Comparison of ENCODE assay signal across 7 cellular contexts in genomic region chr16:3282103-3282746, GRCh38. TPM values are rescaled to one million over a fixed set of nuclear protein-coding genes. Genes with fewer than 3 reads are reported as not detected.
DNase-seq lines count a peak whose midpoint lies in the region; ATAC-seq and TF ChIP-seq lines count a peak whose summit lies in the region.

No MANE protein-coding gene starts in this region.

- H3K9me3 ChIP-seq in SJSA1 (replicated peaks) (no peaks in the 10 kb centered on the region; the same call in 1 of the 2 replicates), endocrine pancreas (ENCODE audit: control insufficient read depth, low read length) (no peaks in the 10 kb centered on the region), muscle layer of duodenum (ENCODE audit: control insufficient read depth in 1 of 2, low read length in 2 of 2) (peaks cover 0 to 11% of the 10 kb centered on the region in 2 donors)

- H3K27me3 ChIP-seq in SJSA1 (replicated peaks), result no peaks in the 10 kb centered on the region
- no peaks in the 10 kb centered on the region for H3K27me3 ChIP-seq in endocrine pancreas (ENCODE audit: control insufficient read depth, insufficient read depth, low read length)
- no peaks in the 10 kb centered on the region for H3K27me3 ChIP-seq in muscle layer of duodenum (ENCODE audit: low read depth, low read length)

- ATAC-seq in GM21825 (IDR thresholded peaks at IDR 0.05; ENCODE audit: unreplicated experiment), result peak; percentile 23

- DNase-seq in GM12865 (ENCODE audit: low read depth), result no peak
- DNase-seq in SJSA1 (ENCODE audit: low read depth in 1 of 2, low spot score in 2 of 2), result peak; percentile 75 to 91
- DNase-seq in foreskin melanocyte, result no peak

- H3K27ac Mint-ChIP-seq in IgD-negative memory B cell, result peak overlapping the region; percentile 91 to 98 (median 91)

- peaks cover 12% of the 10 kb centered on the region for H3K4me1 ChIP-seq in SJSA1 (replicated peaks)
- peaks cover 4% of the 10 kb centered on the region for H3K4me1 ChIP-seq in endocrine pancreas (ENCODE audit: control insufficient read depth, insufficient read depth, low read length)
- H3K4me1 ChIP-seq in muscle layer of duodenum (ENCODE audit: control insufficient read depth in 1 of 2, insufficient read depth in 2 of 2, low read length in 2 of 2), result peaks cover 0 to 25% of the 10 kb centered on the region in 2 donors

- H3K36me3 ChIP-seq in SJSA1 (peaks cover 35% of the 10 kb centered on the region), endocrine pancreas (ENCODE audit: control insufficient read depth, insufficient read depth, low read length) (peaks cover 10% of the 10 kb centered on the region), muscle layer of duodenum (ENCODE audit: control insufficient read depth in 1 of 2, insufficient read depth in 2 of 2, low read length in 2 of 2) (peaks cover 12 to 30% of the 10 kb centered on the region in 2 donors)

- H3K4me1 Mint-ChIP-seq in IgD-negative memory B cell, result peaks cover 19 to 22% (median 21%) of the 10 kb centered on the region in 3 donors

- peaks cover 10% of the 10 kb centered on the region for H3K36me3 Mint-ChIP-seq in IgD-negative memory B cell

- peak overlapping the region; percentile 74 for H3K9ac ChIP-seq in endocrine pancreas (ENCODE audit: control insufficient read depth, insufficient read depth, low read length)

- H3K27me3 Mint-ChIP-seq in IgD-negative memory B cell, result no peaks in the 10 kb centered on the region

- TF ChIP-seq CTCF in GM12865 (IDR thresholded peaks at IDR 0.05; ENCODE audit: insufficient read depth, low read depth, low read length, missing control alignments), result no peak

- H3K4me3 Mint-ChIP-seq in IgD-negative memory B cell, result peak overlapping the region; percentile 88 to 99 (median 94)

- peaks cover 0 to 4% (median 3%) of the 10 kb centered on the region in 3 donors for H3K9me3 Mint-ChIP-seq in IgD-negative memory B cell

- H3K4me3 ChIP-seq in GM12865 (ENCODE audit: low read depth, low read length), result peak overlapping the region; percentile 82
- H3K4me3 ChIP-seq in SJSA1, result peak overlapping the region; percentile 69
- peak overlapping the region; percentile 72 for H3K4me3 ChIP-seq in endocrine pancreas (ENCODE audit: control insufficient read depth, insufficient read depth, low read length)
- H3K4me3 ChIP-seq in muscle layer of duodenum (ENCODE audit: low read depth in 1 of 2, low read length in 2 of 2), result peak overlapping the region; percentile 77 to 100

- H3K27ac ChIP-seq in SJSA1 (peak overlapping the region; percentile 96), muscle layer of duodenum (ENCODE audit: low read length) (peak overlapping the region; percentile 97)

RNA-seq across cellular contexts. Expression of gene ZNF263, which starts 1.1 kb away (rescaled TPM):
- 61.3 TPM for polyA plus RNA-seq in IgD-negative memory B cell
- total RNA-seq in SJSA1 (2014; rRNA removed; shearing (Covaris generic)), result 41.0 and 53.8 TPM in 2 replicates

RNA-seq across cellular contexts. Expression of gene TIGD7, which starts 23.0 kb away (rescaled TPM):
- polyA plus RNA-seq in IgD-negative memory B cell, result 4.4 TPM
- 2.1 and 11.1 TPM in 2 replicates for total RNA-seq in SJSA1 (2014; rRNA removed; shearing (Covaris generic))

RNA-seq across cellular contexts. Expression of gene ZNF75A, which starts 23.1 kb away (rescaled TPM):
- 27.1 TPM for polyA plus RNA-seq in IgD-negative memory B cell
- 15.5 and 16.8 TPM in 2 replicates for total RNA-seq in SJSA1 (2014; rRNA removed; shearing (Covaris generic))

RNA-seq across cellular contexts. Expression of gene MEFV, which starts 25.8 kb away (rescaled TPM):
- not detected for polyA plus RNA-seq in IgD-negative memory B cell
- total RNA-seq in SJSA1 (2014; rRNA removed; shearing (Covaris generic)), result not detected in 2 replicates

RNA-seq across cellular contexts. Expression of gene ZNF200, which starts 47.3 kb away (rescaled TPM):
- 8.3 TPM for polyA plus RNA-seq in IgD-negative memory B cell
- 8.5 TPM in 2 replicates for total RNA-seq in SJSA1 (2014; rRNA removed; shearing (Covaris generic))

Comparison
In these comparisons a context has a peak if more than half of its experiments do, and no peak if none do; other contexts are left out.
1. DNase-seq: peak in SJSA1 (2 of 2); none in GM12865 (single experiment) and foreskin melanocyte (single experiment).
2. Peak in every context shown above with its lines, with median percentiles within 50 percentile points of each other: H3K4me3 ChIP-seq.